ENCODE assay signal across 8 cellular contexts in genomic region chr2:179410552-179411356, GRCh38.
DNase-seq lines count a peak whose midpoint lies in the region; ATAC-seq and TF ChIP-seq lines count a peak whose summit lies in the region.

No MANE protein-coding gene starts in this region.

- POLR2A ChIA-PET in HEK293 (lab: Yijun Ruan, JAX): no interaction called here

- no peak for ATAC-seq in activated CD8-positive, alpha-beta memory T cell treated with anti-CD3 and anti-CD28 coated beads, Interleukin-2, amount 10 ng/mL, durations not matched to agents 7 days and 5 days
- ATAC-seq in GM18505 (IDR thresholded peaks at IDR 0.05; ENCODE audit: unreplicated experiment): no peak

- H3K27me3 Mint-ChIP-seq in activated CD8-positive, alpha-beta memory T cell treated with anti-CD3 and anti-CD28 coated beads, Interleukin-2, amount 10 ng/mL, durations not matched to agents 7 days and 5 days: peaks cover 3% of the 10 kb centered on the region

- no peak overlapping the region for H3K27ac ChIP-seq in HEK293 (ENCODE audit: extremely low read depth, low read depth, low read length)

- no peak overlapping the region for H3K27ac Mint-ChIP-seq in activated CD8-positive, alpha-beta memory T cell treated with anti-CD3 and anti-CD28 coated beads, Interleukin-2, amount 10 ng/mL, durations not matched to agents 7 days and 5 days

- H3K36me3 ChIP-seq in HEK293 (ENCODE audit: control insufficient read depth in 2 of 2, insufficient read depth in 1 of 2, low read length in 2 of 2): no peaks in the 10 kb centered on the region

- peak; percentile 40 for DNase-seq in activated CD8-positive, alpha-beta memory T cell treated with anti-CD3 and anti-CD28 coated beads, Interleukin-2, amount 10 ng/mL, durations not matched to agents 7 days and 5 days
- DNase-seq in activated CD8-positive, alpha-beta memory T cell treated with anti-CD3 and anti-CD28 coated beads, Interleukin-2, amount 50 U/mL, for 48 hours: no peak
- DNase-seq in MV-4-11 (lab: John Stamatoyannopoulos, UW) (peak; percentile 78), SKM-1 (lab: John Stamatoyannopoulos, UW; ENCODE audit: unreplicated experiment) (peak; percentile 69), erythroblast (lab: John Stamatoyannopoulos, UW) (peak; percentile 44 to 63), mucosa of gallbladder (ENCODE audit: low spot score) (peak; percentile 16)

- CTCF ChIA-PET in activated CD8-positive, alpha-beta memory T cell treated with anti-CD3 and anti-CD28 coated beads, Interleukin-2, amount 10 ng/mL, durations not matched to agents 7 days and 5 days (lab: Charles Lee): interaction anchor here (0.5 to 1.4 kb wide), 7 partner anchors 9 to 327 kb away, joined by 3 to 6 read pairs (median 4); no protein-coding TSS in a partner anchor
- CTCF ChIA-PET in HEK293 (lab: Yijun Ruan, JAX): interaction anchor here (0.5 to 1.5 kb wide), 25 partner anchors 9 to 1280 kb away, joined by 3 to 12 read pairs (median 4); no protein-coding TSS in a partner anchor

- H3K9me3 ChIP-seq in HEK293 (ENCODE audit: control insufficient read depth, insufficient read depth, low read depth, low read length): no peaks in the 10 kb centered on the region

- H3K4me3 ChIP-seq in HEK293 (ENCODE audit: low read depth, low read length): no peak overlapping the region

- no peaks in the 10 kb centered on the region for H3K9me3 Mint-ChIP-seq in activated CD8-positive, alpha-beta memory T cell treated with anti-CD3 and anti-CD28 coated beads, Interleukin-2, amount 10 ng/mL, durations not matched to agents 7 days and 5 days (ENCODE audit: low read depth)

- no peaks in the 10 kb centered on the region for H3K36me3 Mint-ChIP-seq in activated CD8-positive, alpha-beta memory T cell treated with anti-CD3 and anti-CD28 coated beads, Interleukin-2, amount 10 ng/mL, durations not matched to agents 7 days and 5 days

- H3K4me1 ChIP-seq in HEK293 (ENCODE audit: control insufficient read depth, insufficient read depth, low read length): no peaks in the 10 kb centered on the region; the same call in 1 of the 2 replicates

- TF ChIP-seq POLR2A in erythroblast (IDR thresholded peaks at IDR 0.05; ENCODE audit: low read length) (no peak), GM18505 (IDR thresholded peaks at IDR 0.05; ENCODE audit: borderline replicate concordance, extremely low read depth, insufficient read depth, insufficient read length) (no peak)

- H3K4me3 Mint-ChIP-seq in activated CD8-positive, alpha-beta memory T cell treated with anti-CD3 and anti-CD28 coated beads, Interleukin-2, amount 10 ng/mL, durations not matched to agents 7 days and 5 days: no peak overlapping the region

- peak; percentile 62 for TF ChIP-seq CTCF in HEK293 (tag by site-specific recombination; IDR thresholded peaks at IDR 0.05)

- no peaks in the 10 kb centered on the region for H3K4me1 Mint-ChIP-seq in activated CD8-positive, alpha-beta memory T cell treated with anti-CD3 and anti-CD28 coated beads, Interleukin-2, amount 10 ng/mL, durations not matched to agents 7 days and 5 days

TF ChIP-seq in HEK293, 187 proteins besides CTCF, POLR2A, EP300 and RAD21:
- TF ChIP-seq ZNF629 (tag by site-specific recombination; IDR thresholded peaks at IDR 0.05): no peak
- peak; percentile 55 for TF ChIP-seq ZNF654 (tag by site-specific recombination; IDR thresholded peaks at IDR 0.05; ENCODE audit: low read depth)
